27 cellular contexts compared by ENCODE assay signal in the genomic region with DNA sequence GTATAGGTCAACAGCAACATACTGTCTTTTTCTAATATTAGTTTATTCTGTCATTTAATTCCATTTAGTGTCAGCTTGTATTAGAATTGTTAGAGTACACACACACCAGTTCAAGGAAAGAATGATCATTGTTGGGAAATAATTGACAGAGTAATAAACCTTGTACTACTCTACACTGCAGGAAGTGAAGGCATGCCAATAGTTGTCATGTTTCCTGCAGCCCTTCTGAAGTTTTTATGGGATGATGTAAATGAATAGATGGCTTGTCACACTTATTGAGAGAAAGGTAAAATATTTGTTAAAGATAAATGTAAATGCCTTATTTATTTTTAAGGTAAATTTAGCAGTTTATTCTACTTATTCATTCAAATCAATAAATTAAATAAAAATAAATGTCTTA.
"Had no signal": no experiment of that assay in that cellular context is flagged by ENCODE, and none has a peak within 500 bp of the region (broad histone marks: within the 10 kb centered on the region; RNA-seq: fewer than 3 reads in every experiment).

No MANE protein-coding gene starts in this region.

- DNase-seq: activated CD4-positive, alpha-beta memory T cell treated with anti-CD3 and anti-CD28 coated beads, Interleukin-2, amount 10 ng/mL, durations not matched to agents 7 days and 5 days; activated CD4-positive, alpha-beta T cell treated with anti-CD3 and anti-CD28 coated beads for 1 hour; activated CD4-positive, alpha-beta T cell treated with anti-CD3 and anti-CD28 coated beads for 48 hours; activated CD4-positive, CD25-positive, alpha-beta regulatory T cell; activated CD8-positive, alpha-beta memory T cell treated with anti-CD3 and anti-CD28 coated beads for 24 hours; activated CD8-positive, alpha-beta memory T cell treated with anti-CD3 and anti-CD28 coated beads, Interleukin-2, amount 10 ng/mL, durations not matched to agents 7 days and 5 days; activated CD8-positive, alpha-beta memory T cell treated with anti-CD3 and anti-CD28 coated beads, Interleukin-2, amount 50 U/mL, for 48 hours; activated effector memory CD4-positive, alpha-beta T cell treated with Interleukin-2 at 50 U/mL for 16 hours; activated naive CD4-positive, alpha-beta T cell treated with anti-CD3 and anti-CD28 coated beads, Interleukin-2, amount 50 U/mL, for 16 hours; activated naive CD8-positive, alpha-beta T cell treated with anti-CD3 and anti-CD28 coated beads for 36 hours; activated T-cell treated with anti-CD3 and anti-CD28 coated beads, Interleukin-2, amount 50 U/mL, for 48 hours; amniotic stem cell; aorta; NCI-H1092 treated with DMSO at 0.1 percent for 48 hours; NCI-H1417 treated with DMSO at 0.1 percent for 48 hours; NCI-H187 treated with DMSO at 0.1 percent for 48 hours; NCI-H2081; NCI-H226; NCI-H446 treated with DMSO at 0.1 percent for 48 hours; NCI-H524; NCI-H69; NCI-H82; Peyer's patch; RPMI8226; SHP77 treated with DMSO at 0.1 percent for 48 hours; T1000; WERI-Rb-1 had no signal

- ATAC-seq: activated CD8-positive, alpha-beta memory T cell treated with anti-CD3 and anti-CD28 coated beads, Interleukin-2, amount 10 ng/mL, durations not matched to agents 7 days and 5 days had no signal
